Comparison of ENCODE assay signal across 11 cellular contexts in the genomic region with DNA sequence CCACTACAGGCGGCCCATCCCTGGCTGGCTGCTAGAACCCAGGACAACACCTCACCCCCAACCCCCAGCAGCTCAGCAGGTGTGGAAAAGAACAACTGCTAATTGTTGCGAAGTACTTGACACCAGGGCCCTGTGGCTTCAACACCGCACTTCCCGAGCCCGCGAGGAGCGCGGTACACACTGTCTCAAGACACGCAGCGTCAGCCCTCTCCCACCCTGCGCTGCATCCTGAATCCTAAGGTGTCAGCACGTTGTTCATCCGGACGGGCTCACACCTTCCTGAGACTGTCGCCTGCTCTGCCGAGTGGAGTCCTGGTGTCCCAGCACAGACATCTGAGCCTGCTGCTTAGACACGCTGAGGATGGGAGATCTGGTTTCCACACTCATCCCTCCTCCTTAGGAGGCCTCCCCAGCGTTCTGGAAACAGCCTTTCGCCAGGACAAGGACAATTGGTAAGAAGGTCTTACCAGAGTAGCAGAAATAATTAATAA.
DNase-seq lines count a peak whose midpoint lies in the region; ATAC-seq and TF ChIP-seq lines count a peak whose summit lies in the region.
"Had no signal": no experiment of that assay in that cellular context is flagged by ENCODE, and none has a peak within 500 bp of the region (broad histone marks: within the 10 kb centered on the region; RNA-seq: fewer than 3 reads in every experiment).

No MANE protein-coding gene starts in this region.

- H3K4me1 ChIP-seq in adipocyte (ENCODE audit: control insufficient read depth, insufficient read depth, low read length) = no peaks in the 10 kb centered on the region
- H3K4me1 ChIP-seq in aorta (ENCODE audit: control insufficient read depth in 1 of 2, insufficient read depth in 2 of 2, low read length in 2 of 2) = no peaks in the 10 kb centered on the region
- H3K4me1 ChIP-seq in CD8-positive, alpha-beta T cell (ENCODE audit: insufficient read depth, low read length) = no peaks in the 10 kb centered on the region

- H3K27me3 Mint-ChIP-seq in CD8-positive, alpha-beta T cell (ENCODE audit: low read depth) = peaks cover 51% of the 10 kb centered on the region
- H3K27me3 Mint-ChIP-seq in endothelial cell (ENCODE audit: unreplicated experiment) = peaks cover 14% of the 10 kb centered on the region

- H3K36me3 Mint-ChIP-seq in CD8-positive, alpha-beta T cell = no peaks in the 10 kb centered on the region
- H3K36me3 Mint-ChIP-seq in endothelial cell (ENCODE audit: low read depth, unreplicated experiment) = peaks cover 4% of the 10 kb centered on the region

- TF ChIP-seq CTCF in lower leg skin (IDR thresholded peaks at IDR 0.05) (no peak), endothelial cell (IDR thresholded peaks at IDR 0.05; ENCODE audit: unreplicated experiment) (no peak)
- TF ChIP-seq CTCF in CD8-positive, alpha-beta T cell (IDR thresholded peaks at IDR 0.05) = no peak

- H3K27me3 ChIP-seq in adipocyte (replicated peaks; ENCODE audit: control insufficient read depth, insufficient read depth, low read length) (peaks cover 49% of the 10 kb centered on the region), aorta (ENCODE audit: control insufficient read depth in 1 of 2, insufficient read depth in 2 of 2, low read length in 1 of 2) (no peaks in the 10 kb centered on the region)
- H3K27me3 ChIP-seq in CD8-positive, alpha-beta T cell (ENCODE audit: insufficient read depth, low read length) = peaks cover 4% of the 10 kb centered on the region

- H3K4me3 ChIP-seq in adipocyte (ENCODE audit: low read length) = no peak overlapping the region
- H3K4me3 ChIP-seq in lower leg skin (ENCODE audit: low read depth, poor library complexity, severe bottlenecking) = no peak overlapping the region
- no peak overlapping the region for H3K4me3 ChIP-seq in aorta (ENCODE audit: low read length in 2 of 2)
- H3K4me3 ChIP-seq in CD8-positive, alpha-beta T cell (ENCODE audit: low read depth, low read length) = no peak overlapping the region

- DNase-seq in activated effector memory CD4-positive, alpha-beta T cell treated with anti-CD3 and anti-CD28 coated beads, Interleukin-2, amount 50 U/mL, for 16 hours = peak; percentile 41
- no peak for DNase-seq in activated effector memory CD4-positive, alpha-beta T cell treated with Interleukin-2 at 50 U/mL for 16 hours
- DNase-seq in adipocyte (ENCODE audit: low read depth) (peak; percentile 3), lower leg skin (ENCODE audit: low spot score in 2 of 2) (peak; percentile 35 to 85), aorta (peak; percentile 29 to 63), NOMO-1 (lab: John Stamatoyannopoulos, UW; ENCODE audit: unreplicated experiment in 2 of 2) (no peak), endothelial cell (ENCODE audit: low spot score) (no peak)
- no peak for DNase-seq in CD8-positive, alpha-beta T cell
- DNase-seq: activated CD4-positive, alpha-beta T cell treated with anti-CD3 and anti-CD28 coated beads, Interleukin-2, amount 50 U/mL, for 4 hours had no signal

- H3K4me3 Mint-ChIP-seq in CD8-positive, alpha-beta T cell = no peak overlapping the region
- H3K4me3 Mint-ChIP-seq in endothelial cell (ENCODE audit: unreplicated experiment) = no peak overlapping the region
- H3K4me3 Mint-ChIP-seq: B cell had no signal

- H3K27ac ChIP-seq in aorta (ENCODE audit: low read depth in 1 of 2, low read length in 2 of 2) = no peak overlapping the region
- H3K27ac ChIP-seq in CD8-positive, alpha-beta T cell (ENCODE audit: low read depth, low read length) = no peak overlapping the region
- H3K27ac ChIP-seq: upper lobe of left lung had no signal

- H3K9me3 Mint-ChIP-seq in CD8-positive, alpha-beta T cell = no peaks in the 10 kb centered on the region
- no peaks in the 10 kb centered on the region for H3K9me3 Mint-ChIP-seq in endothelial cell (ENCODE audit: unreplicated experiment)

- CTCF ChIA-PET in CD8-positive, alpha-beta T cell (lab: Charles Lee) = no interaction called here

- POLR2A ChIA-PET in CD8-positive, alpha-beta T cell (lab: Charles Lee) = no interaction called here

- H3K27ac Mint-ChIP-seq in CD8-positive, alpha-beta T cell = no peak overlapping the region
- no peak overlapping the region for H3K27ac Mint-ChIP-seq in endothelial cell (ENCODE audit: unreplicated experiment)
- H3K27ac Mint-ChIP-seq: B cell had no signal

- intact Hi-C loops in lower leg skin (cut with DNase I; ENCODE audit: low total_unique reads) = no loop called here
- intact Hi-C loops in aorta (cut with DNase I) = no loop called here
- intact Hi-C loops in CD8-positive, alpha-beta T cell (cut with DNase I, micrococcal nuclease) = loop anchor here in 1 of 2 experiments (5.0 kb wide), 1 partner anchor 1279 kb away; no protein-coding TSS in a partner anchor

- H3K36me3 ChIP-seq in adipocyte (ENCODE audit: control insufficient read depth, insufficient read depth, low read length, severe bottlenecking) (no peaks in the 10 kb centered on the region), aorta (ENCODE audit: control insufficient read depth in 1 of 2, insufficient read depth in 2 of 2, low read length in 1 of 2) (no peaks in the 10 kb centered on the region)
- H3K36me3 ChIP-seq in CD8-positive, alpha-beta T cell (ENCODE audit: insufficient read depth, low read length) = no peaks in the 10 kb centered on the region
- H3K36me3 ChIP-seq: upper lobe of left lung had no signal

- H3K4me1 Mint-ChIP-seq in CD8-positive, alpha-beta T cell (ENCODE audit: low read depth) = peaks cover 2% of the 10 kb centered on the region
- peaks cover 7% of the 10 kb centered on the region for H3K4me1 Mint-ChIP-seq in endothelial cell (ENCODE audit: unreplicated experiment)

- no peak for TF ChIP-seq POLR2A in lower leg skin (IDR thresholded peaks at IDR 0.05)

- ATAC-seq in aorta (ENCODE audit: low FRiP score) = no peak
- ATAC-seq in CD8-positive, alpha-beta T cell = no peak

- 37 to 55% methylated on average over 19 of the region's 19 CpGs for WGBS in lower leg skin, 2 donors
- WGBS in aorta, 2 donors = 21 to 24% methylated on average over 19 of the region's 19 CpGs

- H3K9ac ChIP-seq in adipocyte (ENCODE audit: low read length) = no peak overlapping the region

- no peaks in the 10 kb centered on the region for H3K9me3 ChIP-seq in adipocyte (ENCODE audit: control insufficient read depth, low read length)
- no peaks in the 10 kb centered on the region for H3K9me3 ChIP-seq in aorta (ENCODE audit: control insufficient read depth, low read length)
- H3K9me3 ChIP-seq in CD8-positive, alpha-beta T cell (ENCODE audit: low read length) = no peaks in the 10 kb centered on the region
- H3K9me3 ChIP-seq: upper lobe of left lung had no signal

Comparison
In these comparisons a context has a peak if more than half of its experiments do, and no peak if none do; other contexts are left out.
1. DNase-seq: peak in activated effector memory CD4-positive, alpha-beta T cell treated with anti-CD3 and anti-CD28 coated beads, Interleukin-2, amount 50 U/mL, for 16 hours (single experiment), adipocyte (single experiment), lower leg skin (2 of 2) and aorta (2 of 2); none in activated effector memory CD4-positive, alpha-beta T cell treated with Interleukin-2 at 50 U/mL for 16 hours (single experiment), NOMO-1 (0 of 2), CD8-positive, alpha-beta T cell (0 of 7) and endothelial cell (single experiment).